Comparison of ENCODE assay signal across 12 cellular contexts in the genomic region with DNA sequence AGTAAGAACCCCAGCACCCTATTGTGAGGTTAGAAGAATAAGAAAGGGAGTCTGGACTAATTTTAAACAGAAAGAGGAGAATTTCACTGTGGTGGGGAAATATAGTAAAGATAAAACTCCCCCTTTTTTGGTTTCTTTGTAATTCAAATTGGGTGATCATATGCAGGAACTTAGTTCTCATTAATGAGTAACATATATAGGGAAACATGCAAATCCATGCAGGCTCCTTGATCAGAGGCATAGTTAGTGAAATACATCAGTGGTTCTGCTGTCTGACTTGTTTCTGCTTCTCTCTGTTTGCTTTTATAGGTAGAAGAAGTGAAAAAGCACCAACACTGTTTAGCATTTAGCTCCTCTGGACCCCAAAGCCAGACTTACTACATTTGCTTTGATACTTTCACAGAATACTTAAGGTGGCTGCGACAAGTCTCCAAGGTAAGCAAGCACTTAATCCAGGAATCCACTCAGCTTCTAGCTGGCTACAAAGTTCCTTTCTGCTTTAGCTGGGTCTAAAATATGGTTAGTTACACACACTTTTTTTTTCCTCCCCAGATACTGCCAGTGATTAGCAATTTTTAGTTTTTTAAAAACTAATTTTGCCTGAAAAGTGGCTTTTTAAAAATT.
DNase-seq lines count a peak whose midpoint lies in the region; ATAC-seq and TF ChIP-seq lines count a peak whose summit lies in the region.
"Had no signal": no experiment of that assay in that cellular context is flagged by ENCODE, and none has a peak within 500 bp of the region (broad histone marks: within the 10 kb centered on the region; RNA-seq: fewer than 3 reads in every experiment).

No MANE protein-coding gene starts in this region.

- dilution Hi-C loops in mammary epithelial cell (cut with HindIII; ENCODE audit: low sequenced_read_pairs): no loop called here

- DNase-seq in left lung (no peak), dermis blood vessel endothelial cell (no peak), mammary epithelial cell (no peak), NCI-H2196 treated with DMSO at 0.1 percent for 48 hours (lab: John Stamatoyannopoulos, UW; ENCODE audit: unreplicated experiment) (no peak)
- DNase-seq in effector memory CD4-positive, alpha-beta T cell: no peak
- DNase-seq: DMS153, NCI-H2029 treated with DMSO at 0.1 percent for 48 hours had no signal

- H3K4me3 ChIP-seq in left lung: no peak overlapping the region
- H3K4me3 ChIP-seq in mammary epithelial cell (replicated peaks in 1 of 3; ENCODE audit: insufficient read depth in 1 of 3, low read depth in 2 of 3, low read length in 3 of 3): no peak overlapping the region
- no peak overlapping the region for H3K4me3 ChIP-seq in effector memory CD4-positive, alpha-beta T cell (ENCODE audit: insufficient read depth, low read depth, low read length, poor library complexity, severe bottlenecking)
- H3K4me3 ChIP-seq: gastroesophageal sphincter had no signal

- H3K4me2 ChIP-seq in mammary epithelial cell (ENCODE audit: insufficient read depth, low read depth, low read length): no peak overlapping the region

- no TSS peak for BruUV-seq in mammary epithelial cell (replicated peaks; lab: Mats Ljungman, UMichigan)

- no peaks in the 10 kb centered on the region for H4K20me1 ChIP-seq in mammary epithelial cell (ENCODE audit: insufficient read depth, low read length)

- TF ChIP-seq CTCF in left lung (IDR thresholded peaks at IDR 0.05) (no peak), mammary epithelial cell (conservative IDR thresholded peaks at IDR 0.05 in 1 of 2, IDR thresholded peaks at IDR 0.05 in 1 of 2; ENCODE audit: extremely low read depth in 1 of 2, insufficient read depth in 1 of 2, low read depth in 1 of 2, low read length in 2 of 2) (no peak)

- CTCF ChIA-PET in mammary epithelial cell (lab: Charles Lee; ENCODE audit: low non-redundant PET): no interaction called here

- peaks cover 27% of the 10 kb centered on the region for H3K79me2 ChIP-seq in mammary epithelial cell (ENCODE audit: insufficient read depth, low read length)

- intact Hi-C loops in left lung (cut with DNase I) (no loop called here), mammary epithelial cell (cut with micrococcal nuclease) (no loop called here)

- no peak overlapping the region for H3K9ac ChIP-seq in mammary epithelial cell (ENCODE audit: insufficient read depth, low read length)

- ATAC-seq in GM18907 (IDR thresholded peaks at IDR 0.05; ENCODE audit: unreplicated experiment) (peak; percentile 88), GM21825 (IDR thresholded peaks at IDR 0.05; ENCODE audit: unreplicated experiment) (peak; percentile 77), HG03378 (IDR thresholded peaks at IDR 0.05; ENCODE audit: unreplicated experiment) (peak; percentile 90), left lung (peak; percentile 66)
- ATAC-seq: gastroesophageal sphincter had no signal

- WGBS in mammary epithelial cell (ENCODE audit: low coverage, missing lambda C conversion rate): 100% methylated on average over 1 of the region's 1 CpG

- H3K27ac ChIP-seq in left lung (no peak overlapping the region), mammary epithelial cell (ENCODE audit: insufficient read depth, low read depth, low read length) (no peak overlapping the region)
- no peak overlapping the region for H3K27ac ChIP-seq in effector memory CD4-positive, alpha-beta T cell (ENCODE audit: insufficient read depth, low read length, poor library complexity, severe bottlenecking)
- H3K27ac ChIP-seq: gastroesophageal sphincter, HL-60 had no signal

- no peaks in the 10 kb centered on the region for H3K36me3 ChIP-seq in left lung
- no peaks in the 10 kb centered on the region for H3K36me3 ChIP-seq in mammary epithelial cell (ENCODE audit: insufficient read depth, low read length)
- no peaks in the 10 kb centered on the region for H3K36me3 ChIP-seq in effector memory CD4-positive, alpha-beta T cell (ENCODE audit: control insufficient read depth, insufficient read depth, low read length)
- H3K36me3 ChIP-seq: gastroesophageal sphincter had no signal

- in situ Hi-C loops in mammary epithelial cell (cut with MboI; ENCODE audit: low sequenced_read_pairs in 2 of 2): no loop called here

- H3K4me1 ChIP-seq in left lung (no peaks in the 10 kb centered on the region), mammary epithelial cell (ENCODE audit: insufficient read depth, low read length) (no peaks in the 10 kb centered on the region)
- H3K4me1 ChIP-seq in effector memory CD4-positive, alpha-beta T cell (ENCODE audit: control insufficient read depth, insufficient read depth, low read length, poor library complexity, severe bottlenecking): no peaks in the 10 kb centered on the region
- H3K4me1 ChIP-seq: gastroesophageal sphincter had no signal

- H3K9me3 ChIP-seq in left lung (no peaks in the 10 kb centered on the region), mammary epithelial cell (replicated peaks; ENCODE audit: insufficient read depth, low read length) (no peaks in the 10 kb centered on the region)
- H3K9me3 ChIP-seq in effector memory CD4-positive, alpha-beta T cell (ENCODE audit: control insufficient read depth, low read length): no peaks in the 10 kb centered on the region
- H3K9me3 ChIP-seq: gastroesophageal sphincter had no signal

- H3K27me3 ChIP-seq in left lung (no peaks in the 10 kb centered on the region), mammary epithelial cell (ENCODE audit: insufficient read depth, low read length) (no peaks in the 10 kb centered on the region)
- no peaks in the 10 kb centered on the region for H3K27me3 ChIP-seq in effector memory CD4-positive, alpha-beta T cell (replicated peaks; ENCODE audit: control insufficient read depth, insufficient read depth, low read length, poor library complexity, severe bottlenecking)
- H3K27me3 ChIP-seq: gastroesophageal sphincter had no signal

- no peak overlapping the region for H2AFZ ChIP-seq in mammary epithelial cell (ENCODE audit: low read depth, low read length)
